Comparison of ENCODE assay signal across 19 cellular contexts in genomic region chr14:75098682-75099081, GRCh38. TPM values are rescaled to one million over a fixed set of nuclear protein-coding genes. Genes with fewer than 3 reads are reported as not detected.
A peak's percentile ranks its signal among the peaks of the same experiment; 100 is the strongest.
DNase-seq lines count a peak whose midpoint lies in the region; ATAC-seq and TF ChIP-seq lines count a peak whose summit lies in the region.
"Had no signal": no experiment of that assay in that cellular context is flagged by ENCODE, and none has a peak within 500 bp of the region (broad histone marks: within the 10 kb centered on the region; RNA-seq: fewer than 3 reads in every experiment).

No MANE protein-coding gene starts in this region.

- H3K4me1 Mint-ChIP-seq in activated naive CD4-positive, alpha-beta T cell treated with anti-CD3 and anti-CD28 coated beads, Interleukin-2, amount 10 ng/mL, durations not matched to agents 7 days and 5 days = no peaks in the 10 kb centered on the region
- H3K4me1 Mint-ChIP-seq in nephron progenitor cell = no peaks in the 10 kb centered on the region

- no peak overlapping the region for H3K4me3 ChIP-seq in skeletal muscle tissue (ENCODE audit: low read length in 3 of 3)
- H3K4me3 ChIP-seq: GM12878 had no signal

- peak overlapping the region in 2 of 3 donors; percentile 12 to 54 for H3K9ac ChIP-seq in skeletal muscle tissue (ENCODE audit: low read depth in 1 of 3, low read length in 3 of 3)

- no peaks in the 10 kb centered on the region for H3K27me3 ChIP-seq in skeletal muscle tissue (ENCODE audit: control insufficient read depth in 3 of 3, insufficient read depth in 3 of 3, low read length in 3 of 3)
- H3K27me3 ChIP-seq: BE2C had no signal

- CTCF ChIA-PET in activated naive CD4-positive, alpha-beta T cell treated with anti-CD3 and anti-CD28 coated beads, Interleukin-2, amount 10 ng/mL, durations not matched to agents 7 days and 5 days (lab: Charles Lee) = interaction anchor here (0.8 to 0.9 kb wide), 3 partner anchors 10 to 237 kb away, joined by 3 to 4 read pairs (median 3); no protein-coding TSS in a partner anchor

- peaks cover 0 to 13% of the 10 kb centered on the region in 2 donors for H3K36me3 Mint-ChIP-seq in activated naive CD4-positive, alpha-beta T cell treated with anti-CD3 and anti-CD28 coated beads, Interleukin-2, amount 50 U/mL, for 72 hours
- H3K36me3 Mint-ChIP-seq in activated naive CD4-positive, alpha-beta T cell treated with anti-CD3 and anti-CD28 coated beads, Interleukin-2, amount 10 ng/mL, durations not matched to agents 7 days and 5 days = peaks cover 70% of the 10 kb centered on the region
- H3K36me3 Mint-ChIP-seq in nephron progenitor cell (ENCODE audit: low read depth) = peaks cover 82% of the 10 kb centered on the region

- no peaks in the 10 kb centered on the region for H3K9me3 Mint-ChIP-seq in activated naive CD4-positive, alpha-beta T cell treated with anti-CD3 and anti-CD28 coated beads, Interleukin-2, amount 50 U/mL, for 72 hours
- no peaks in the 10 kb centered on the region for H3K9me3 Mint-ChIP-seq in activated naive CD4-positive, alpha-beta T cell treated with anti-CD3 and anti-CD28 coated beads, Interleukin-2, amount 10 ng/mL, durations not matched to agents 7 days and 5 days
- H3K9me3 Mint-ChIP-seq in nephron progenitor cell = no peaks in the 10 kb centered on the region
- H3K9me3 Mint-ChIP-seq: CD4-positive, CD25-positive, alpha-beta regulatory T cell; CD8-positive, alpha-beta memory T cell had no signal

- no peak for ATAC-seq in activated naive CD4-positive, alpha-beta T cell treated with anti-CD3 and anti-CD28 coated beads, Interleukin-2, amount 50 U/mL, for 72 hours
- ATAC-seq: GM12878 had no signal

- peaks cover 19 to 26% (median 24%) of the 10 kb centered on the region in 3 donors for H3K4me1 ChIP-seq in skeletal muscle tissue (ENCODE audit: control insufficient read depth in 3 of 3, insufficient read depth in 3 of 3, low read length in 3 of 3)
- H3K4me1 ChIP-seq: BE2C had no signal

- no peak overlapping the region for H3K4me3 Mint-ChIP-seq in activated naive CD4-positive, alpha-beta T cell treated with anti-CD3 and anti-CD28 coated beads, Interleukin-2, amount 10 ng/mL, durations not matched to agents 7 days and 5 days
- no peak overlapping the region for H3K4me3 Mint-ChIP-seq in nephron progenitor cell
- H3K4me3 Mint-ChIP-seq: CD4-positive, CD25-positive, alpha-beta regulatory T cell; CD8-positive, alpha-beta memory T cell had no signal

- no peak for DNase-seq in activated naive CD4-positive, alpha-beta T cell treated with anti-CD3 and anti-CD28 coated beads, Interleukin-2, amount 50 U/mL, for 72 hours (ENCODE audit: low spot score in 2 of 2)
- DNase-seq in activated naive CD4-positive, alpha-beta T cell treated with anti-CD3 and anti-CD28 coated beads, Interleukin-2, amount 10 ng/mL, durations not matched to agents 7 days and 5 days = no peak
- DNase-seq in nephron progenitor cell (no peak), HCEC 1CT (no peak), NCI-H82 treated with DMSO at 0.1 percent for 48 hours (lab: John Stamatoyannopoulos, UW; ENCODE audit: unreplicated experiment) (no peak)
- DNase-seq: BE2C; C1 segment of cervical spinal cord; CD4-positive, CD25-positive, alpha-beta regulatory T cell; CD8-positive, alpha-beta memory T cell; COR-L47; DMS 273 treated with DMSO at 0.1 percent for 48 hours; DMS53; DND-41; EL; GOT3; H7 had no signal

- TF ChIP-seq CTCF in VCaP (conservative IDR thresholded peaks at IDR 0.05) (no peak), nephron progenitor cell (IDR thresholded peaks at IDR 0.05) (no peak)

- peaks cover 32 to 62% (median 48%) of the 10 kb centered on the region in 3 donors for H3K36me3 ChIP-seq in skeletal muscle tissue (ENCODE audit: control insufficient read depth in 3 of 3, insufficient read depth in 3 of 3, low read length in 3 of 3)

- H3K27me3 Mint-ChIP-seq in activated naive CD4-positive, alpha-beta T cell treated with anti-CD3 and anti-CD28 coated beads, Interleukin-2, amount 10 ng/mL, durations not matched to agents 7 days and 5 days = no peaks in the 10 kb centered on the region
- H3K27me3 Mint-ChIP-seq in nephron progenitor cell (ENCODE audit: low read depth, poor library complexity) = no peaks in the 10 kb centered on the region
- H3K27me3 Mint-ChIP-seq: CD4-positive, CD25-positive, alpha-beta regulatory T cell had no signal

- H3K9me3 ChIP-seq in skeletal muscle tissue (ENCODE audit: control insufficient read depth in 3 of 3, low read length in 3 of 3) = no peaks in the 10 kb centered on the region
- H3K9me3 ChIP-seq: BE2C had no signal

- peak overlapping the region; percentile 8 to 12 for H3K27ac Mint-ChIP-seq in activated naive CD4-positive, alpha-beta T cell treated with anti-CD3 and anti-CD28 coated beads, Interleukin-2, amount 50 U/mL, for 72 hours
- no peak overlapping the region for H3K27ac Mint-ChIP-seq in activated naive CD4-positive, alpha-beta T cell treated with anti-CD3 and anti-CD28 coated beads, Interleukin-2, amount 10 ng/mL, durations not matched to agents 7 days and 5 days
- H3K27ac Mint-ChIP-seq in nephron progenitor cell = peak overlapping the region; percentile 21

- H3K27ac ChIP-seq in VCaP (peak overlapping the region; percentile 95), skeletal muscle tissue (ENCODE audit: low read depth, low read length) (peak overlapping the region; percentile 73)

RNA-seq across cellular contexts. Expression of gene NEK9, which starts 28.2 kb away (rescaled TPM):
- total RNA-seq in activated naive CD4-positive, alpha-beta T cell treated with anti-CD3 and anti-CD28 coated beads, Interleukin-2, amount 50 U/mL, for 72 hours = 10 to 100 TPM; 47.9 to 63.1 TPM
- 59.0 TPM for total RNA-seq in skeletal muscle tissue

RNA-seq across cellular contexts. Expression of gene ZC2HC1C, which starts 29.2 kb away (rescaled TPM):
- 1 to 10 TPM; 1.5 to 1.8 TPM for total RNA-seq in activated naive CD4-positive, alpha-beta T cell treated with anti-CD3 and anti-CD28 coated beads, Interleukin-2, amount 50 U/mL, for 72 hours
- total RNA-seq in skeletal muscle tissue = under 0.01 TPM

RNA-seq across cellular contexts. Expression of gene ACYP1, which starts 34.9 kb away (rescaled TPM):
- total RNA-seq in activated naive CD4-positive, alpha-beta T cell treated with anti-CD3 and anti-CD28 coated beads, Interleukin-2, amount 50 U/mL, for 72 hours = 10 to 100 TPM; 33.9 to 58.6 TPM
- 8.4 TPM for total RNA-seq in skeletal muscle tissue

RNA-seq across cellular contexts. Expression of gene MLH3, which starts 47.4 kb away (rescaled TPM):
- total RNA-seq in activated naive CD4-positive, alpha-beta T cell treated with anti-CD3 and anti-CD28 coated beads, Interleukin-2, amount 50 U/mL, for 72 hours = 10 to 100 TPM; 28.7 to 32.9 TPM
- 48.0 TPM for total RNA-seq in skeletal muscle tissue
